ENCODE assay signal across 2 cellular contexts in the genomic region with DNA sequence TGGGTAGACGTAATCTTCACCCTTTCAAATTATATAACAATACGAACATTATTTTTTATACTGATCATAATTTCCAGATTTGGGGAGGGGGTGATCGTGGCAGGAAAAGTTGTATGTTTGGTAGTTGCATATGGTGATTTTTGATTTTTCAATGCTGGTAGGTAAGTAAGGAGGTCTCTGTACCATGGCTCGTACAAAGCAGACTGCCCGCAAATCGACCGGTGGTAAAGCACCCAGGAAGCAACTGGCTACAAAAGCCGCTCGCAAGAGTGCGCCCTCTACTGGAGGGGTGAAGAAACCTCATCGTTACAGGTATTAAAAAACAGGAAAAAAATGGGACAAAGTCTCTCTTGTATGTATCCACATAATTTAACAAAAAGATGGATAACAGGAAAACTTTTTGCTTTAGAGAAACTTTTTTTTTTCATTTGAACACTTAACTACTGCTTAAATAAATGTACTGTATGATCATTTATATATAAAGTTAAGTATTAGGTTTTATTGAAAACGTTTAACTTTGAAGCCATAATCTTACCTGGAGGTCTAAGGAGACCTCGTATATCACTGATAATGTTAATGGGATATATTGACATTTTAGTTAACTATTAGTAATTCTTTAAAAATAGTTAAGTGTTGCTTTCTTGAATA.
TF ChIP-seq lines count a peak whose summit lies in the region.

No MANE protein-coding gene starts in this region.

TF ChIP-seq in K562, 482 proteins besides CTCF, POLR2A, EP300 and RAD21 (continues in another document):
- TF ChIP-seq U2AF1 (optimal IDR thresholded peaks at IDR 0.05; ENCODE audit: low read depth, low read length) (peak; percentile 31), GABPA (tag; conservative IDR thresholded peaks at IDR 0.05; ENCODE audit: low read depth) (0 out of 2 replicates have a peak, but pooled peaks have one; percentile 24), ZBTB17 (CRISPR knock-in tag; IDR thresholded peaks at IDR 0.05) (peak; percentile 53; the same call in 1 of the 2 replicates), ARID3A (IDR thresholded peaks at IDR 0.05; ENCODE audit: borderline replicate concordance, low read depth, low read length) (0 out of 2 replicates have a peak, but pooled peaks have one; percentile 21), THRAP3 (IDR thresholded peaks at IDR 0.05; ENCODE audit: borderline replicate concordance) (peak; percentile 85; the same call in 1 of the 2 replicates), BRCA1 (IDR thresholded peaks at IDR 0.05) (peak; percentile 92; the same call in 1 of the 2 replicates), BRCA1 (CRISPR knock-in tag; IDR thresholded peaks at IDR 0.05) (no peak), GATAD2B (IDR thresholded peaks at IDR 0.05; ENCODE audit: borderline replicate concordance) (peak; percentile 68; the same call in 1 of the 2 replicates), PML (IDR thresholded peaks at IDR 0.05; ENCODE audit: low read length) (peak; percentile 61; the same call in 1 of the 2 replicates), RBM17 (IDR thresholded peaks at IDR 0.05; ENCODE audit: borderline replicate concordance, low read depth, low read length) (no peak), GTF2E2 (tag; IDR thresholded peaks at IDR 0.05) (peak; percentile 72; the same call in 1 of the 2 replicates), FOSL1 (tag; conservative IDR thresholded peaks at IDR 0.05) (no peak), ZZZ3 (IDR thresholded peaks at IDR 0.05) (peak; percentile 69; the same call in 1 of the 2 replicates)
- TF ChIP-seq, protein P1, sequence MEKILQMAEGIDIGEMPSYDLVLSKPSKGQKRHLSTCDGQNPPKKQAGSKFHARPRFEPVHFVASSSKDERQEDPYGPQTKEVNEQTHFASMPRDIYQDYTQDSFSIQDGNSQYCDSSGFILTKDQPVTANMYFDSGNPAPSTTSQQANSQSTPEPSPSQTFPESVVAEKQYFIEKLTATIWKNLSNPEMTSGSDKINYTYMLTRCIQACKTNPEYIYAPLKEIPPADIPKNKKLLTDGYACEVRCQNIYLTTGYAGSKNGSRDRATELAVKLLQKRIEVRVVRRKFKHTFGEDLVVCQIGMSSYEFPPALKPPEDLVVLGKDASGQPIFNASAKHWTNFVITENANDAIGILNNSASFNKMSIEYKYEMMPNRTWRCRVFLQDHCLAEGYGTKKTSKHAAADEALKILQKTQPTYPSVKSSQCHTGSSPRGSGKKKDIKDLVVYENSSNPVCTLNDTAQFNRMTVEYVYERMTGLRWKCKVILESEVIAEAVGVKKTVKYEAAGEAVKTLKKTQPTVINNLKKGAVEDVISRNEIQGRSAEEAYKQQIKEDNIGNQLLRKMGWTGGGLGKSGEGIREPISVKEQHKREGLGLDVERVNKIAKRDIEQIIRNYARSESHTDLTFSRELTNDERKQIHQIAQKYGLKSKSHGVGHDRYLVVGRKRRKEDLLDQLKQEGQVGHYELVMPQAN (IDR thresholded peaks at IDR 0.05; ENCODE audit: borderline replicate concordance) = no peak; the same call in 1 of the 2 replicates
- TF ChIP-seq, protein P2, sequence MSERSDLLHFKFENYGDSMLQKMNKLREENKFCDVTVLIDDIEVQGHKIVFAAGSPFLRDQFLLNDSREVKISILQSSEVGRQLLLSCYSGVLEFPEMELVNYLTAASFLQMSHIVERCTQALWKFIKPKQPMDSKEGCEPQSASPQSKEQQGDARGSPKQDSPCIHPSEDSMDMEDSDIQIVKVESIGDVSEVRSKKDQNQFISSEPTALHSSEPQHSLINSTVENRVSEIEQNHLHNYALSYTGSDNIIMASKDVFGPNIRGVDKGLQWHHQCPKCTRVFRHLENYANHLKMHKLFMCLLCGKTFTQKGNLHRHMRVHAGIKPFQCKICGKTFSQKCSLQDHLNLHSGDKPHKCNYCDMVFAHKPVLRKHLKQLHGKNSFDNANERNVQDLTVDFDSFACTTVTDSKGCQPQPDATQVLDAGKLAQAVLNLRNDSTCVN (CRISPR knock-in tag; IDR thresholded peaks at IDR 0.05) = no peak
- TF ChIP-seq, protein P3, sequence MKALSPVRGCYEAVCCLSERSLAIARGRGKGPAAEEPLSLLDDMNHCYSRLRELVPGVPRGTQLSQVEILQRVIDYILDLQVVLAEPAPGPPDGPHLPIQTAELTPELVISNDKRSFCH (CRISPR knock-in tag; IDR thresholded peaks at IDR 0.05) = 0 out of 2 replicates have a peak, but pooled peaks have one; percentile 11
- TF ChIP-seq, protein P3 (tag; IDR thresholded peaks at IDR 0.05) = no peak

TF ChIP-seq in HepG2, 621 proteins besides CTCF, POLR2A, EP300 and RAD21 (continues in another document):
- TF ChIP-seq ZNF563 (CRISPR knock-in tag; IDR thresholded peaks at IDR 0.05) (no peak), FIP1L1 (IDR thresholded peaks at IDR 0.05; ENCODE audit: borderline replicate concordance, insufficient read depth, low read depth, low read length) (no peak), ZMYM2 (CRISPR knock-in tag; IDR thresholded peaks at IDR 0.05) (peak; percentile 98), ZSCAN29 (CRISPR knock-in tag; conservative IDR thresholded peaks at IDR 0.05) (no peak), ZSCAN21 (CRISPR knock-in tag; IDR thresholded peaks at IDR 0.05; ENCODE audit: borderline replicate concordance) (no peak), PCBP1 (IDR thresholded peaks at IDR 0.05; ENCODE audit: borderline replicate concordance, low read depth, low read length) (no peak), RFX1 (IDR thresholded peaks at IDR 0.05) (no peak), ZNF589 (CRISPR knock-in tag; conservative IDR thresholded peaks at IDR 0.05) (no peak), ZNF709 (CRISPR knock-in tag; IDR thresholded peaks at IDR 0.05) (no peak), CBX1 (IDR thresholded peaks at IDR 0.05; ENCODE audit: low read depth) (no peak), ZNF350 (CRISPR knock-in tag; IDR thresholded peaks at IDR 0.05; ENCODE audit: borderline replicate concordance, low read depth) (no peak), ZNF354B (CRISPR knock-in tag; IDR thresholded peaks at IDR 0.05) (no peak), BCL6 (CRISPR knock-in tag; IDR thresholded peaks at IDR 0.05) (no peak), TAF1 (CRISPR knock-in tag; IDR thresholded peaks at IDR 0.05) (no peak), ETV5 (CRISPR knock-in tag; IDR thresholded peaks at IDR 0.05; ENCODE audit: borderline replicate concordance) (peak; percentile 21; the same call in 1 of the 2 replicates), KAT8 (CRISPR knock-in tag; IDR thresholded peaks at IDR 0.05) (no peak; the same call in 1 of the 2 replicates), SAP130 (CRISPR knock-in tag; IDR thresholded peaks at IDR 0.05; ENCODE audit: low read depth) (peak; percentile 37), FOXC1 (CRISPR knock-in tag; IDR thresholded peaks at IDR 0.05; ENCODE audit: borderline replicate concordance) (no peak), NFE2L2 (IDR thresholded peaks at IDR 0.05; ENCODE audit: low read length) (no peak), RBFOX2 (IDR thresholded peaks at IDR 0.05; ENCODE audit: low read depth, low read length) (peak; percentile 16; the same call in 1 of the 2 replicates), NAIF1 (CRISPR knock-in tag; IDR thresholded peaks at IDR 0.05; ENCODE audit: borderline replicate concordance) (no peak), HOXA9 (CRISPR knock-in tag; IDR thresholded peaks at IDR 0.05; ENCODE audit: borderline replicate concordance) (no peak), BRF2 (CRISPR knock-in tag; IDR thresholded peaks at IDR 0.05) (no peak), KDM1A (CRISPR knock-in tag; IDR thresholded peaks at IDR 0.05) (peak; percentile 65; the same call in 1 of the 2 replicates), GPBP1L1 (CRISPR knock-in tag; IDR thresholded peaks at IDR 0.05) (no peak), TBL1XR1 (IDR thresholded peaks at IDR 0.05; ENCODE audit: borderline replicate concordance, low read length, partially characterized antibody) (no peak), ZNF678 (CRISPR knock-in tag; IDR thresholded peaks at IDR 0.05) (no peak), MED8 (CRISPR knock-in tag; IDR thresholded peaks at IDR 0.05; ENCODE audit: insufficient replicate concordance) (no peak), NFIC (IDR thresholded peaks at IDR 0.05; ENCODE audit: low read length) (0 out of 2 replicates have a peak, but pooled peaks have one; percentile 20), ELF3 (CRISPR knock-in tag; IDR thresholded peaks at IDR 0.05) (0 out of 2 replicates have a peak, but pooled peaks have one; percentile 44), ZNF121 (CRISPR knock-in tag; IDR thresholded peaks at IDR 0.05) (no peak), REXO4 (CRISPR knock-in tag; IDR thresholded peaks at IDR 0.05; ENCODE audit: borderline replicate concordance) (no peak), ZNF768 (CRISPR knock-in tag; IDR thresholded peaks at IDR 0.05) (no peak), REL (CRISPR knock-in tag; conservative IDR thresholded peaks at IDR 0.05) (no peak), CHD4 (IDR thresholded peaks at IDR 0.05; ENCODE audit: borderline replicate concordance, low read length) (peak; percentile 39; the same call in 1 of the 2 replicates), ZBTB7B (CRISPR knock-in tag; IDR thresholded peaks at IDR 0.05) (no peak), HOXD1 (CRISPR knock-in tag; IDR thresholded peaks at IDR 0.05) (no peak), FOSL2 (CRISPR knock-in tag; IDR thresholded peaks at IDR 0.05) (no peak)
- TF ChIP-seq, protein P4, sequence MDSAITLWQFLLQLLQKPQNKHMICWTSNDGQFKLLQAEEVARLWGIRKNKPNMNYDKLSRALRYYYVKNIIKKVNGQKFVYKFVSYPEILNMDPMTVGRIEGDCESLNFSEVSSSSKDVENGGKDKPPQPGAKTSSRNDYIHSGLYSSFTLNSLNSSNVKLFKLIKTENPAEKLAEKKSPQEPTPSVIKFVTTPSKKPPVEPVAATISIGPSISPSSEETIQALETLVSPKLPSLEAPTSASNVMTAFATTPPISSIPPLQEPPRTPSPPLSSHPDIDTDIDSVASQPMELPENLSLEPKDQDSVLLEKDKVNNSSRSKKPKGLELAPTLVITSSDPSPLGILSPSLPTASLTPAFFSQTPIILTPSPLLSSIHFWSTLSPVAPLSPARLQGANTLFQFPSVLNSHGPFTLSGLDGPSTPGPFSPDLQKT (CRISPR knock-in tag; IDR thresholded peaks at IDR 0.05; ENCODE audit: borderline replicate concordance) = no peak
- TF ChIP-seq, protein P5, sequence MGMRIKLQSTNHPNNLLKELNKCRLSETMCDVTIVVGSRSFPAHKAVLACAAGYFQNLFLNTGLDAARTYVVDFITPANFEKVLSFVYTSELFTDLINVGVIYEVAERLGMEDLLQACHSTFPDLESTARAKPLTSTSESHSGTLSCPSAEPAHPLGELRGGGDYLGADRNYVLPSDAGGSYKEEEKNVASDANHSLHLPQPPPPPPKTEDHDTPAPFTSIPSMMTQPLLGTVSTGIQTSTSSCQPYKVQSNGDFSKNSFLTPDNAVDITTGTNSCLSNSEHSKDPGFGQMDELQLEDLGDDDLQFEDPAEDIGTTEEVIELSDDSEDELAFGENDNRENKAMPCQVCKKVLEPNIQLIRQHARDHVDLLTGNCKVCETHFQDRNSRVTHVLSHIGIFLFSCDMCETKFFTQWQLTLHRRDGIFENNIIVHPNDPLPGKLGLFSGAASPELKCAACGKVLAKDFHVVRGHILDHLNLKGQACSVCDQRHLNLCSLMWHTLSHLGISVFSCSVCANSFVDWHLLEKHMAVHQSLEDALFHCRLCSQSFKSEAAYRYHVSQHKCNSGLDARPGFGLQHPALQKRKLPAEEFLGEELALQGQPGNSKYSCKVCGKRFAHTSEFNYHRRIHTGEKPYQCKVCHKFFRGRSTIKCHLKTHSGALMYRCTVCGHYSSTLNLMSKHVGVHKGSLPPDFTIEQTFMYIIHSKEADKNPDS (CRISPR knock-in tag; IDR thresholded peaks at IDR 0.05) = peak; percentile 99
- TF ChIP-seq, protein P6, sequence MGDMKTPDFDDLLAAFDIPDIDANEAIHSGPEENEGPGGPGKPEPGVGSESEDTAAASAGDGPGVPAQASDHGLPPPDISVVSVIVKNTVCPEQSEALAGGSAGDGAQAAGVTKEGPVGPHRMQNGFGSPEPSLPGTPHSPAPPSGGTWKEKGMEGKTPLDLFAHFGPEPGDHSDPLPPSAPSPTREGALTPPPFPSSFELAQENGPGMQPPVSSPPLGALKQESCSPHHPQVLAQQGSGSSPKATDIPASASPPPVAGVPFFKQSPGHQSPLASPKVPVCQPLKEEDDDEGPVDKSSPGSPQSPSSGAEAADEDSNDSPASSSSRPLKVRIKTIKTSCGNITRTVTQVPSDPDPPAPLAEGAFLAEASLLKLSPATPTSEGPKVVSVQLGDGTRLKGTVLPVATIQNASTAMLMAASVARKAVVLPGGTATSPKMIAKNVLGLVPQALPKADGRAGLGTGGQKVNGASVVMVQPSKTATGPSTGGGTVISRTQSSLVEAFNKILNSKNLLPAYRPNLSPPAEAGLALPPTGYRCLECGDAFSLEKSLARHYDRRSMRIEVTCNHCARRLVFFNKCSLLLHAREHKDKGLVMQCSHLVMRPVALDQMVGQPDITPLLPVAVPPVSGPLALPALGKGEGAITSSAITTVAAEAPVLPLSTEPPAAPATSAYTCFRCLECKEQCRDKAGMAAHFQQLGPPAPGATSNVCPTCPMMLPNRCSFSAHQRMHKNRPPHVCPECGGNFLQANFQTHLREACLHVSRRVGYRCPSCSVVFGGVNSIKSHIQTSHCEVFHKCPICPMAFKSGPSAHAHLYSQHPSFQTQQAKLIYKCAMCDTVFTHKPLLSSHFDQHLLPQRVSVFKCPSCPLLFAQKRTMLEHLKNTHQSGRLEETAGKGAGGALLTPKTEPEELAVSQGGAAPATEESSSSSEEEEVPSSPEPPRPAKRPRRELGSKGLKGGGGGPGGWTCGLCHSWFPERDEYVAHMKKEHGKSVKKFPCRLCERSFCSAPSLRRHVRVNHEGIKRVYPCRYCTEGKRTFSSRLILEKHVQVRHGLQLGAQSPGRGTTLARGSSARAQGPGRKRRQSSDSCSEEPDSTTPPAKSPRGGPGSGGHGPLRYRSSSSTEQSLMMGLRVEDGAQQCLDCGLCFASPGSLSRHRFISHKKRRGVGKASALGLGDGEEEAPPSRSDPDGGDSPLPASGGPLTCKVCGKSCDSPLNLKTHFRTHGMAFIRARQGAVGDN (CRISPR knock-in tag; IDR thresholded peaks at IDR 0.05) = no peak
- TF ChIP-seq, protein P7, sequence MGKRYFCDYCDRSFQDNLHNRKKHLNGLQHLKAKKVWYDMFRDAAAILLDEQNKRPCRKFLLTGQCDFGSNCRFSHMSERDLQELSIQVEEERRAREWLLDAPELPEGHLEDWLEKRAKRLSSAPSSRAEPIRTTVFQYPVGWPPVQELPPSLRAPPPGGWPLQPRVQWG (CRISPR knock-in tag; IDR thresholded peaks at IDR 0.05; ENCODE audit: borderline replicate concordance, low read depth) = no peak
